In genomic region chr1:154842635-154843034, GRCh38 we compare ENCODE assay signal across 16 cellular contexts. TPM values are rescaled to one million over a fixed set of nuclear protein-coding genes. Genes with fewer than 3 reads are reported as not detected.
DNase-seq lines count a peak whose midpoint lies in the region; FAIRE-seq and TF ChIP-seq lines count a peak whose summit lies in the region.
"Had no signal": no experiment of that assay in that cellular context is flagged by ENCODE, and none has a peak within 500 bp of the region (broad histone marks: within the 10 kb centered on the region; RNA-seq: fewer than 3 reads in every experiment).

No MANE protein-coding gene starts in this region.

- no peaks in the 10 kb centered on the region for H3K9me3 ChIP-seq in MM.1S (replicated peaks; ENCODE audit: insufficient read depth, low read length)

- peak overlapping the region in 1 of 5 experiments; percentile 75 for H3K4me3 Mint-ChIP-seq in brain
- H3K4me3 Mint-ChIP-seq: B cell; CD4-positive, alpha-beta memory T cell; IgD-negative memory B cell had no signal

- H3K4me1 Mint-ChIP-seq in brain = peaks cover 98% of the 10 kb centered on the region
- H3K4me1 Mint-ChIP-seq: CD4-positive, alpha-beta memory T cell had no signal

- H3K9me2 ChIP-seq in MM.1S (replicated peaks; ENCODE audit: insufficient read depth, low read length) = no peaks in the 10 kb centered on the region

- H3K27ac Mint-ChIP-seq in brain = peak overlapping the region; percentile 78 to 98 (median 85)
- H3K27ac Mint-ChIP-seq: B cell; CD4-positive, alpha-beta memory T cell; IgD-negative memory B cell had no signal

- H3K4me3 ChIP-seq in MM.1S (ENCODE audit: low read length) = no peak overlapping the region
- H3K4me3 ChIP-seq: PC-9, SK-N-MC had no signal

- TF ChIP-seq CTCF in brain (conservative IDR thresholded peaks at IDR 0.05) = no peak
- no peak for TF ChIP-seq CTCF in MM.1S (IDR thresholded peaks at IDR 0.05; ENCODE audit: low read length)

- no peaks in the 10 kb centered on the region for H3K27me3 ChIP-seq in MM.1S (replicated peaks; ENCODE audit: insufficient read depth, low read length)

- peaks cover 26% of the 10 kb centered on the region for H3K4me1 ChIP-seq in MM.1S (ENCODE audit: low read length)

- peaks cover 74% of the 10 kb centered on the region for H3K79me2 ChIP-seq in MM.1S (ENCODE audit: low read length)

- peak; percentile 28 for FAIRE-seq in GM19239 (lab: Jason Lieb, UNC)

- H3K36me3 ChIP-seq in MM.1S (replicated peaks; ENCODE audit: insufficient read depth, low read length) = no peaks in the 10 kb centered on the region

- H4K20me1 ChIP-seq in MM.1S (ENCODE audit: insufficient read depth, low read length) = no peaks in the 10 kb centered on the region

- peaks cover 2% of the 10 kb centered on the region for H3K27me3 Mint-ChIP-seq in brain

- peaks cover 10% of the 10 kb centered on the region; the same call in 1 of the 2 replicates for H3F3A ChIP-seq in MM.1S (ENCODE audit: insufficient read depth, low read length)

- no peak overlapping the region for H3K27ac ChIP-seq in MM.1S (ENCODE audit: low read length)
- H3K27ac ChIP-seq: PC-9 had no signal

- peak; percentile 97 for DNase-seq in DMS 273 treated with DMSO at 0.1 percent for 48 hours (lab: John Stamatoyannopoulos, UW)
- DNase-seq in GM19239 (ENCODE audit: insufficient read length, low spot score) = no peak
- peak; percentile 80 for DNase-seq in NCI-H526 treated with DMSO at 0.1 percent for 48 hours (lab: John Stamatoyannopoulos, UW)
- no peak for DNase-seq in MM.1S
- no peak for DNase-seq in NCI-H2081 (lab: John Stamatoyannopoulos, UW)
- no peak for DNase-seq in HuH-7 (ENCODE audit: low spot score)
- DNase-seq: ACHN; CD4-positive, alpha-beta memory T cell; H7; NCI-H446 treated with DMSO at 0.1 percent for 48 hours; PC-9; T-helper 1 cell had no signal

- H3K9me3 Mint-ChIP-seq in brain = no peaks in the 10 kb centered on the region
- H3K9me3 Mint-ChIP-seq: CD4-positive, alpha-beta memory T cell; IgD-negative memory B cell had no signal

- H3K36me3 Mint-ChIP-seq in brain = no peaks in the 10 kb centered on the region
- H3K36me3 Mint-ChIP-seq: CD4-positive, alpha-beta memory T cell; IgD-negative memory B cell had no signal

- no peak overlapping the region for H3K9ac ChIP-seq in MM.1S (ENCODE audit: low read length)

- no peak overlapping the region for H3K4me2 ChIP-seq in MM.1S (ENCODE audit: low read depth, low read length)
- H3K4me2 ChIP-seq: PC-9 had no signal

- no peak overlapping the region for H2AFZ ChIP-seq in MM.1S (ENCODE audit: low read length)
- H2AFZ ChIP-seq: PC-9 had no signal

RNA-seq across cellular contexts. Expression of gene KCNN3, which starts 27.4 kb away (rescaled TPM):
- polyA plus RNA-seq in brain (ENCODE audit: insufficient read depth, low read depth, low replicate concordance) = 5.1 TPM
- polyA plus RNA-seq: CD4-positive, alpha-beta memory T cell had no signal

Comparison
In these comparisons a context has a peak if more than half of its experiments do, and no peak if none do; other contexts are left out.
1. DNase-seq: peak in DMS 273 treated with DMSO at 0.1 percent for 48 hours (single experiment) and NCI-H526 treated with DMSO at 0.1 percent for 48 hours (single experiment); none in GM19239 (single experiment), MM.1S (single experiment), NCI-H2081 (0 of 2) and HuH-7 (single experiment).